In the genomic region with DNA sequence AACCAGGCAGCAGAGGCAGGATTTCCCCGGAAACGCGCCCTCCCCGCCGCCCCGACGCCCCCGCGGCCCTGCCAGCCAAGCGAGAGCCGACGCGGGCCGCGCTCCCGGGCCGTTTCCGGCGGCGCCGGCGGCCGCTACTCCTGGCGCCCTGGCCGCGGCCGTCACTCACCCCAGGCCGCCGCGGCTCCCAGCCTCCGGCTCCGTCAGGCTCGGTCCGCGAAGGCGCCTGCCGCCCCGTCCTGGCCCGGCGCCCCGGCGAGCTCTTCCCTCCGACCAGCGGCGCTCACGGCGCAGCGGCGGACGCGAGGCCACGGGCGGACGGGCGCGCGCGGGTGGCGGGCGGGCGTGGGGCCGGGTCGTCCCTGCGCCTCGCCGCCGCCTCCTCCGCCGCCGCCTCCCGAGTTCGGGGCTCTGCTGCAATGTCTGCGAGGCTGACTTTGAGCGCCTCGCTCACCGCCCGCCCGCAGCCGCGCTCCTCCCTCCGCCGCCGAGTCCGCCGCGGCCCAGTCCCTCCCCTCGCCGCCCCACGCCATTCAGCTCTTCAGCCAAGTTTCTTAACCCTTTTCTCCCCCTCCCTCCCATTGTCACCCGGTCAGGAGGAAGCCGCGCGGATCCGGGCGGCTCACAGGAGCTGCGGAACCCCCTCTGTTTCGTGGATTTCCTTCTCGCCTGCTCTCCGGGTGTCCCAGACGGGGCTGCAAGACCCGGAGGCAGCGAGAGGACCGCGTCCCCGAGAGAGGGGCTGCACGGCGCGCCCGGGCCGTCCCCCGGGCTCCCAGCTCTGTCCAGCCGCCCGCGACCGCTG, we compare ENCODE assay signal across 8 cellular contexts. TPM values are rescaled to one million over a fixed set of nuclear protein-coding genes. Genes with fewer than 3 reads are reported as not detected.
A peak's percentile ranks its signal among the peaks of the same experiment; 100 is the strongest.
DNase-seq lines count a peak whose midpoint lies in the region; ATAC-seq and TF ChIP-seq lines count a peak whose summit lies in the region.

A gene with protein sequence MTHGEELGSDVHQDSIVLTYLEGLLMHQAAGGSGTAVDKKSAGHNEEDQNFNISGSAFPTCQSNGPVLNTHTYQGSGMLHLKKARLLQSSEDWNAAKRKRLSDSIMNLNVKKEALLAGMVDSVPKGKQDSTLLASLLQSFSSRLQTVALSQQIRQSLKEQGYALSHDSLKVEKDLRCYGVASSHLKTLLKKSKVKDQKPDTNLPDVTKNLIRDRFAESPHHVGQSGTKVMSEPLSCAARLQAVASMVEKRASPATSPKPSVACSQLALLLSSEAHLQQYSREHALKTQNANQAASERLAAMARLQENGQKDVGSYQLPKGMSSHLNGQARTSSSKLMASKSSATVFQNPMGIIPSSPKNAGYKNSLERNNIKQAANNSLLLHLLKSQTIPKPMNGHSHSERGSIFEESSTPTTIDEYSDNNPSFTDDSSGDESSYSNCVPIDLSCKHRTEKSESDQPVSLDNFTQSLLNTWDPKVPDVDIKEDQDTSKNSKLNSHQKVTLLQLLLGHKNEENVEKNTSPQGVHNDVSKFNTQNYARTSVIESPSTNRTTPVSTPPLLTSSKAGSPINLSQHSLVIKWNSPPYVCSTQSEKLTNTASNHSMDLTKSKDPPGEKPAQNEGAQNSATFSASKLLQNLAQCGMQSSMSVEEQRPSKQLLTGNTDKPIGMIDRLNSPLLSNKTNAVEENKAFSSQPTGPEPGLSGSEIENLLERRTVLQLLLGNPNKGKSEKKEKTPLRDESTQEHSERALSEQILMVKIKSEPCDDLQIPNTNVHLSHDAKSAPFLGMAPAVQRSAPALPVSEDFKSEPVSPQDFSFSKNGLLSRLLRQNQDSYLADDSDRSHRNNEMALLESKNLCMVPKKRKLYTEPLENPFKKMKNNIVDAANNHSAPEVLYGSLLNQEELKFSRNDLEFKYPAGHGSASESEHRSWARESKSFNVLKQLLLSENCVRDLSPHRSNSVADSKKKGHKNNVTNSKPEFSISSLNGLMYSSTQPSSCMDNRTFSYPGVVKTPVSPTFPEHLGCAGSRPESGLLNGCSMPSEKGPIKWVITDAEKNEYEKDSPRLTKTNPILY (N-terminal part only) (minus strand): TSS at position 425 of the 805 bp plus-strand sequence. CDS start 96,808 bp downstream, outside the sequence.

- peak; percentile 72 for ATAC-seq in GM19395 (IDR thresholded peaks at IDR 0.05; ENCODE audit: unreplicated experiment)
- peak; percentile 45 for ATAC-seq in HG03558 (IDR thresholded peaks at IDR 0.05; ENCODE audit: extremely low read depth, unreplicated experiment)

- intact Hi-C loops in esophagus muscularis mucosa (cut with DNase I): loop anchor here (5.0 kb wide), 3 partner anchors 197 to 682 kb away; partner anchors contain the start of gene HSPA13

- H3K9me3 ChIP-seq in BLaER1 (no peaks in the 10 kb centered on the region), esophagus muscularis mucosa (no peaks in the 10 kb centered on the region)

- H4K20me1 ChIP-seq in BLaER1: peaks cover 33% of the 10 kb centered on the region

- TF ChIP-seq POLR2A in esophagus muscularis mucosa (IDR thresholded peaks at IDR 0.05; ENCODE audit: low read depth): no peak

- peak; percentile 76 for DNase-seq in activated T-helper 1 cell treated with Interleukin-2 at 50 U/mL for 16 hours (ENCODE audit: low read depth)
- peak; percentile 96 for DNase-seq in esophagus muscularis mucosa (ENCODE audit: extremely low spot score)
- peak; percentile 94 for DNase-seq in myocyte (ENCODE audit: low read depth)
- peak; percentile 50 for DNase-seq in stimulated activated CD8-positive, alpha-beta memory T cell treated with anti-CD3 and anti-CD28 coated beads, Interleukin-7, amount 100 ng/mL, for 24 hours (ENCODE audit: low read depth)

- H3K27ac ChIP-seq in BLaER1 (peak within 1 kb of the TSS; percentile 99), esophagus muscularis mucosa (replicated peaks in 1 of 4) (peak within 1 kb of the TSS; percentile 97 to 98 (median 98))

- H3K4me1 ChIP-seq in BLaER1 (peaks cover 39% of the 10 kb centered on the region), esophagus muscularis mucosa (peaks cover 29 to 46% (median 37%) of the 10 kb centered on the region in 4 donors)

- H3K27me3 ChIP-seq in BLaER1 (no peaks in the 10 kb centered on the region), esophagus muscularis mucosa (no peaks in the 10 kb centered on the region)

- H3K9ac ChIP-seq in BLaER1: peak within 1 kb of the TSS; percentile 99

- 0% methylated on average over 6 of the region's 115 CpGs for WGBS in esophagus muscularis mucosa

- peaks cover 20% of the 10 kb centered on the region; the same call in 1 of the 2 replicates for H3K36me3 ChIP-seq in BLaER1
- no peaks in the 10 kb centered on the region for H3K36me3 ChIP-seq in esophagus muscularis mucosa

- peak within 1 kb of the TSS; percentile 90 for H3K4me2 ChIP-seq in BLaER1

- TF ChIP-seq CTCF in esophagus muscularis mucosa (IDR thresholded peaks at IDR 0.05): no peak

- TF ChIP-seq EP300 in esophagus muscularis mucosa (IDR thresholded peaks at IDR 0.05): no peak

- H3K4me3 ChIP-seq in BLaER1: peak within 1 kb of the TSS; percentile 95
- H3K4me3 ChIP-seq in esophagus muscularis mucosa: peak within 1 kb of the TSS; percentile 67 to 96 (median 92)

TF ChIP-seq in PFSK-1, 5 proteins besides CTCF, POLR2A, EP300 and RAD21:
- TF ChIP-seq, protein P1, sequence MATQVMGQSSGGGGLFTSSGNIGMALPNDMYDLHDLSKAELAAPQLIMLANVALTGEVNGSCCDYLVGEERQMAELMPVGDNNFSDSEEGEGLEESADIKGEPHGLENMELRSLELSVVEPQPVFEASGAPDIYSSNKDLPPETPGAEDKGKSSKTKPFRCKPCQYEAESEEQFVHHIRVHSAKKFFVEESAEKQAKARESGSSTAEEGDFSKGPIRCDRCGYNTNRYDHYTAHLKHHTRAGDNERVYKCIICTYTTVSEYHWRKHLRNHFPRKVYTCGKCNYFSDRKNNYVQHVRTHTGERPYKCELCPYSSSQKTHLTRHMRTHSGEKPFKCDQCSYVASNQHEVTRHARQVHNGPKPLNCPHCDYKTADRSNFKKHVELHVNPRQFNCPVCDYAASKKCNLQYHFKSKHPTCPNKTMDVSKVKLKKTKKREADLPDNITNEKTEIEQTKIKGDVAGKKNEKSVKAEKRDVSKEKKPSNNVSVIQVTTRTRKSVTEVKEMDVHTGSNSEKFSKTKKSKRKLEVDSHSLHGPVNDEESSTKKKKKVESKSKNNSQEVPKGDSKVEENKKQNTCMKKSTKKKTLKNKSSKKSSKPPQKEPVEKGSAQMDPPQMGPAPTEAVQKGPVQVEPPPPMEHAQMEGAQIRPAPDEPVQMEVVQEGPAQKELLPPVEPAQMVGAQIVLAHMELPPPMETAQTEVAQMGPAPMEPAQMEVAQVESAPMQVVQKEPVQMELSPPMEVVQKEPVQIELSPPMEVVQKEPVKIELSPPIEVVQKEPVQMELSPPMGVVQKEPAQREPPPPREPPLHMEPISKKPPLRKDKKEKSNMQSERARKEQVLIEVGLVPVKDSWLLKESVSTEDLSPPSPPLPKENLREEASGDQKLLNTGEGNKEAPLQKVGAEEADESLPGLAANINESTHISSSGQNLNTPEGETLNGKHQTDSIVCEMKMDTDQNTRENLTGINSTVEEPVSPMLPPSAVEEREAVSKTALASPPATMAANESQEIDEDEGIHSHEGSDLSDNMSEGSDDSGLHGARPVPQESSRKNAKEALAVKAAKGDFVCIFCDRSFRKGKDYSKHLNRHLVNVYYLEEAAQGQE (IDR thresholded peaks at IDR 0.05; ENCODE audit: insufficient read depth in 1 of 2, low read depth in 2 of 2, low read length in 2 of 2): no peak; a peak in 1 of 4 replicates
- no peak for TF ChIP-seq FOXP2 (optimal IDR thresholded peaks at IDR 0.05; ENCODE audit: borderline replicate concordance, extremely low read depth, extremely low read length, insufficient read depth)
- peak; percentile 92; the same call in 1 of the 2 replicates for TF ChIP-seq SIN3A (IDR thresholded peaks at IDR 0.05; ENCODE audit: borderline replicate concordance, insufficient read depth, low read length)
- TF ChIP-seq POLR2AphosphoS5 (IDR thresholded peaks at IDR 0.05; ENCODE audit: low read depth, low read length): peak; percentile 77
- TF ChIP-seq TAF1 (IDR thresholded peaks at IDR 0.05; ENCODE audit: borderline replicate concordance, insufficient read depth, low read length): peak; percentile 66

RNA-seq across cellular contexts. Expression of the gene that starts here (rescaled TPM):
- polyA plus RNA-seq in PFSK-1 (2012; ENCODE audit: insufficient read length, low read depth): 6.1 TPM
- total RNA-seq in esophagus muscularis mucosa: 10 to 100 TPM; 21.7 to 33.3 (median 28.5) TPM
- 29.0 and 37.3 TPM in 2 replicates for total RNA-seq in myocyte
- 4.5 TPM for polyA plus RNA-seq in myocyte (2012)

Comparison
In these comparisons a context has a peak if more than half of its experiments do, and no peak if none do; other contexts are left out.
1. Peak in every context shown above with its lines: DNase-seq, ATAC-seq, H3K4me3 ChIP-seq and H3K27ac ChIP-seq.